Comparison of ENCODE assay signal across 7 cellular contexts in genomic region chr1:193537266-193538003, GRCh38.
DNase-seq lines count a peak whose midpoint lies in the region; ATAC-seq and TF ChIP-seq lines count a peak whose summit lies in the region.

No MANE protein-coding gene starts in this region.

- peaks cover 4% of the 10 kb centered on the region for H3K9me3 Mint-ChIP-seq in activated CD4-positive, alpha-beta T cell treated with anti-CD3 and anti-CD28 coated beads, Interleukin-2, amount 10 ng/mL, durations not matched to agents 24 days and 14 days

- peak overlapping the region; percentile 22 for H3K4me3 Mint-ChIP-seq in activated CD4-positive, alpha-beta T cell treated with anti-CD3 and anti-CD28 coated beads, Interleukin-2, amount 10 ng/mL, durations not matched to agents 24 days and 14 days

- H3K27ac Mint-ChIP-seq in activated CD4-positive, alpha-beta T cell treated with anti-CD3 and anti-CD28 coated beads, Interleukin-2, amount 10 ng/mL, durations not matched to agents 24 days and 14 days: peak overlapping the region; percentile 75

- H3K36me3 Mint-ChIP-seq in activated CD4-positive, alpha-beta T cell treated with anti-CD3 and anti-CD28 coated beads, Interleukin-2, amount 10 ng/mL, durations not matched to agents 24 days and 14 days (ENCODE audit: low read depth): peaks cover 17% of the 10 kb centered on the region

- 43 to 53% (median 48%) methylated on average over 7 of the region's 7 CpGs for WGBS in spleen, 5 donors

- H3K27me3 Mint-ChIP-seq in activated CD4-positive, alpha-beta T cell treated with anti-CD3 and anti-CD28 coated beads, Interleukin-2, amount 10 ng/mL, durations not matched to agents 24 days and 14 days: no peaks in the 10 kb centered on the region

- H3K4me3 ChIP-seq in spleen: peak overlapping the region in 1 of 8 donors; percentile 24

- peak; percentile 79 for ATAC-seq in GM19438 (IDR thresholded peaks at IDR 0.05; ENCODE audit: low read depth, unreplicated experiment)
- ATAC-seq in HG03196 (IDR thresholded peaks at IDR 0.05; ENCODE audit: unreplicated experiment): peak; percentile 88

- no peak for TF ChIP-seq CTCF in spleen (IDR thresholded peaks at IDR 0.05 in 8 of 11, conservative IDR thresholded peaks at IDR 0.05 in 3 of 11)

- DNase-seq in activated CD4-positive, alpha-beta T cell treated with anti-CD3 and anti-CD28 coated beads, Interleukin-2, amount 10 ng/mL, durations not matched to agents 24 days and 14 days: peak; percentile 91
- DNase-seq in spleen (no peak), dermis blood vessel endothelial cell (no peak), NCI-H226 (no peak), KG1 (lab: John Stamatoyannopoulos, UW) (no peak)

- H3K9me3 ChIP-seq in spleen: no peaks in the 10 kb centered on the region

- peak overlapping the region in 7 of 8 donors; percentile 45 to 77 (median 73) for H3K27ac ChIP-seq in spleen

- intact Hi-C loops in activated CD4-positive, alpha-beta T cell treated with anti-CD3 and anti-CD28 coated beads, Interleukin-2, amount 10 ng/mL, durations not matched to agents 24 days and 14 days (cut with micrococcal nuclease): loop anchor here (1.0 to 10.0 kb wide), 10 partner anchors 21 to 1020 kb away; partner anchors contain the start of gene CDC73
- intact Hi-C loops in spleen (cut with DNase I; ENCODE audit: low total_unique reads): no loop called here

- no peak for TF ChIP-seq POLR2A in spleen (IDR thresholded peaks at IDR 0.05)

- peaks cover 45% of the 10 kb centered on the region for H3K4me1 Mint-ChIP-seq in activated CD4-positive, alpha-beta T cell treated with anti-CD3 and anti-CD28 coated beads, Interleukin-2, amount 10 ng/mL, durations not matched to agents 24 days and 14 days

- no peaks in the 10 kb centered on the region for H3K36me3 ChIP-seq in spleen

- peaks cover 3 to 51% (median 24%) of the 10 kb centered on the region in 6 donors for H3K4me1 ChIP-seq in spleen

- H3K27me3 ChIP-seq in spleen (replicated peaks in 1 of 7): no peaks in the 10 kb centered on the region
